In the genomic region with DNA sequence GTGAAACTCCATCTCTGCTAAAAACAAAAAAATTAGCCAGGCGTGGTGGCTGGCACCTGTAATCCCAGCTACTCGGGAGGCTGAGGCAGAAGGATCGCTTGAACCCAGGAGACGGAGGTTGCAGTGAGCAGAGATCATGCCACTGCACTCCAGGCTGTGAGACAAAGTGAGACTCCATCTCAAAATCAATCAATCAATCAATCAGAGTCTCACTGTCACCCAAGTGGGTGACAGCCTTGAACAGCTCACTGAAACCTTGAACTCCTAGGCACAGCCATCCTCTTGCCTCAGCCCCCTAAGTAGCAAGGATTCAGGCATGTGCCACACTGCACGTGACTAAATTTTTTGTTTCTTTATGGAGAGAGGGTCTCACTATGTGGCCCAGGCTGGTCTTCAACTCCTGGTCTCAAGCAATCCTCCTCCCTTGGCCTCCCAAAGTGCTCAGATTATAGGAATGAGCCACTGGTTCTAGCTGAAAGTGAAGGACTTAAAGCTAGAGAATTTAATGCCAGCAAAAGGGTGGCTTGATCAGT, we compare ENCODE assay signal across 12 cellular contexts. TPM values are rescaled to one million over a fixed set of nuclear protein-coding genes. Genes with fewer than 3 reads are reported as not detected.
A peak's percentile ranks its signal among the peaks of the same experiment; 100 is the strongest.
DNase-seq lines count a peak whose midpoint lies in the region; TF ChIP-seq lines count a peak whose summit lies in the region.
"Had no signal": no experiment of that assay in that cellular context is flagged by ENCODE, and none has a peak within 500 bp of the region (broad histone marks: within the 10 kb centered on the region; RNA-seq: fewer than 3 reads in every experiment).

No MANE protein-coding gene starts in this region.

- no peaks in the 10 kb centered on the region for H3K9me3 Mint-ChIP-seq in activated CD4-positive, alpha-beta memory T cell treated with anti-CD3 and anti-CD28 coated beads for 36 hours
- H3K9me3 Mint-ChIP-seq in activated CD4-positive, alpha-beta memory T cell treated with anti-CD3 and anti-CD28 coated beads, Interleukin-2, amount 10 ng/mL, durations not matched to agents 7 days and 5 days = no peaks in the 10 kb centered on the region

- peak overlapping the region; percentile 77 for H3K27ac ChIP-seq in VCaP
- peak overlapping the region; percentile 41 for H3K27ac ChIP-seq in stomach smooth muscle (ENCODE audit: low read length)
- H3K27ac ChIP-seq: A549 had no signal

- POLR2A ChIA-PET in activated CD4-positive, alpha-beta memory T cell treated with anti-CD3 and anti-CD28 coated beads for 36 hours (lab: Charles Lee) = no interaction called here
- POLR2A ChIA-PET in activated CD4-positive, alpha-beta memory T cell treated with anti-CD3 and anti-CD28 coated beads, Interleukin-2, amount 10 ng/mL, durations not matched to agents 7 days and 5 days (lab: Charles Lee) = no interaction called here

- H3K9me3 ChIP-seq in stomach smooth muscle (ENCODE audit: control insufficient read depth in 2 of 2, low read length in 2 of 2) = no peaks in the 10 kb centered on the region
- H3K9me3 ChIP-seq: A549 had no signal

- H3K4me1 ChIP-seq in stomach smooth muscle (ENCODE audit: control insufficient read depth, insufficient read depth, low read length) = peaks cover 23% of the 10 kb centered on the region

- peaks cover 2% of the 10 kb centered on the region for H3K36me3 Mint-ChIP-seq in activated CD4-positive, alpha-beta memory T cell treated with anti-CD3 and anti-CD28 coated beads for 36 hours
- H3K36me3 Mint-ChIP-seq in activated CD4-positive, alpha-beta memory T cell treated with anti-CD3 and anti-CD28 coated beads, Interleukin-2, amount 10 ng/mL, durations not matched to agents 7 days and 5 days (ENCODE audit: low read depth) = peaks cover 26% of the 10 kb centered on the region

- H3K27ac Mint-ChIP-seq in activated CD4-positive, alpha-beta memory T cell treated with anti-CD3 and anti-CD28 coated beads for 36 hours = peak overlapping the region; percentile 16
- no peak overlapping the region for H3K27ac Mint-ChIP-seq in activated CD4-positive, alpha-beta memory T cell treated with anti-CD3 and anti-CD28 coated beads, Interleukin-2, amount 10 ng/mL, durations not matched to agents 7 days and 5 days

- H3K4me3 Mint-ChIP-seq in activated CD4-positive, alpha-beta memory T cell treated with anti-CD3 and anti-CD28 coated beads for 36 hours = no peak overlapping the region
- no peak overlapping the region for H3K4me3 Mint-ChIP-seq in activated CD4-positive, alpha-beta memory T cell treated with anti-CD3 and anti-CD28 coated beads, Interleukin-2, amount 10 ng/mL, durations not matched to agents 7 days and 5 days

- DNase-seq in activated CD4-positive, alpha-beta memory T cell treated with anti-CD3 and anti-CD28 coated beads for 36 hours = no peak
- DNase-seq in activated CD4-positive, alpha-beta memory T cell treated with anti-CD3 and anti-CD28 coated beads, Interleukin-2, amount 10 ng/mL, durations not matched to agents 7 days and 5 days = no peak
- DNase-seq in mesenteric fat pad (ENCODE audit: low spot score) = peak; percentile 16
- no peak for DNase-seq in NK-92 treated with Interleukin-12 subunit alpha and Interleukin-12 subunit beta, amount 100 ng/mL, for 24 hours (lab: John Stamatoyannopoulos, UW)
- no peak for DNase-seq in stimulated activated naive CD4-positive, alpha-beta T cell (lab: John Stamatoyannopoulos, UW)
- no peak for DNase-seq in SKM-1 treated with dmso at 0.1 percent for 144 hours (lab: John Stamatoyannopoulos, UW; ENCODE audit: unreplicated experiment)
- DNase-seq: activated CD4-positive, alpha-beta T cell treated with anti-CD3 and anti-CD28 coated beads, Interleukin-2, amount 50 U/mL, for 48 hours; MV-4-11; NCI-H510A treated with DMSO at 0.1 percent for 48 hours had no signal

- no peaks in the 10 kb centered on the region for H3K36me3 ChIP-seq in stomach smooth muscle (ENCODE audit: control insufficient read depth in 2 of 2, insufficient read depth in 2 of 2, low read length in 2 of 2)

- no peak overlapping the region for H3K9ac ChIP-seq in stomach smooth muscle (ENCODE audit: low read length in 2 of 2)

- H3K4me1 Mint-ChIP-seq in activated CD4-positive, alpha-beta memory T cell treated with anti-CD3 and anti-CD28 coated beads for 36 hours (ENCODE audit: low read depth) = peaks cover 66% of the 10 kb centered on the region
- H3K4me1 Mint-ChIP-seq in activated CD4-positive, alpha-beta memory T cell treated with anti-CD3 and anti-CD28 coated beads, Interleukin-2, amount 10 ng/mL, durations not matched to agents 7 days and 5 days = peaks cover 31% of the 10 kb centered on the region

- H3K4me3 ChIP-seq in stomach smooth muscle (ENCODE audit: low read length in 2 of 2) = no peak overlapping the region
- H3K4me3 ChIP-seq: A549 had no signal

- no peaks in the 10 kb centered on the region for H3K27me3 ChIP-seq in stomach smooth muscle (ENCODE audit: control insufficient read depth in 1 of 2, insufficient read depth in 2 of 2, low read length in 2 of 2)

- intact Hi-C loops in activated CD4-positive, alpha-beta memory T cell treated with anti-CD3 and anti-CD28 coated beads for 36 hours (cut with micrococcal nuclease) = no loop called here

- H3K27me3 Mint-ChIP-seq in activated CD4-positive, alpha-beta memory T cell treated with anti-CD3 and anti-CD28 coated beads for 36 hours = no peaks in the 10 kb centered on the region
- no peaks in the 10 kb centered on the region for H3K27me3 Mint-ChIP-seq in activated CD4-positive, alpha-beta memory T cell treated with anti-CD3 and anti-CD28 coated beads, Interleukin-2, amount 10 ng/mL, durations not matched to agents 7 days and 5 days

- CTCF ChIA-PET in activated CD4-positive, alpha-beta memory T cell treated with anti-CD3 and anti-CD28 coated beads for 36 hours (lab: Charles Lee) = interaction anchor here (0.7 kb wide), 1 partner anchor 36 kb away, joined by 4 read pairs; no protein-coding TSS in a partner anchor
- CTCF ChIA-PET in activated CD4-positive, alpha-beta memory T cell treated with anti-CD3 and anti-CD28 coated beads, Interleukin-2, amount 10 ng/mL, durations not matched to agents 7 days and 5 days (lab: Charles Lee) = no interaction called here

- no peak for TF ChIP-seq CTCF in VCaP (conservative IDR thresholded peaks at IDR 0.05)

RNA-seq across cellular contexts. Expression of gene GNB1, which starts 44.4 kb away (rescaled TPM):
- 100 to 1,000 TPM; 396 to 403 TPM for total RNA-seq in activated CD4-positive, alpha-beta memory T cell treated with anti-CD3 and anti-CD28 coated beads for 36 hours
- total RNA-seq in activated CD4-positive, alpha-beta memory T cell treated with anti-CD3 and anti-CD28 coated beads, Interleukin-2, amount 10 ng/mL, durations not matched to agents 7 days and 5 days = 100 to 1,000 TPM; 428 to 431 TPM
- 318 TPM for total RNA-seq in mesenteric fat pad
